ENCODE assay signal across 13 cellular contexts in the genomic region with DNA sequence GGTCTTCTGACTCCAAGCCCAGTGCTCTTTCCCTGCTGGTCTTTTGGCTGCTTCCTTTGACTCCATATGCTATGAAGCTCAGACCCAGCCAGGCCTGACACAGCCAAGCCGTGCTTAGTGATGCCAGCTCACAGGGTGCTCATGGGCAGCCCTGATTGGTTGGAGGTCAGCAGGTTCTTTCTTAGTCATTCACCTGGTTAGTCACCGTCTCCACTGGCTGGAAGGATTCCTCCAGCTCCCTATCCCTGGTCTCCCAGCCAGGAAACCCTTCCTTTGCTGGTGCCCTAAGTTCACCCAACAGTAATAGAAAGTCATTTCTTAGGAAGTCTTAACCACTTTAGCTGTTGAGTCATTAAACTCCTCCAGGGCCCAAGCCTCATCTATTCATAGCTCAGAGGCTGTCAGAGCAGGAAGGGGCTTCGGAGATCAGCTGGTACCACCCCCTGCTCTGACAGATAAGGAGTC. TPM values are rescaled to one million over a fixed set of nuclear protein-coding genes. Genes with fewer than 3 reads are reported as not detected.
DNase-seq lines count a peak whose midpoint lies in the region; ATAC-seq, FAIRE-seq and TF ChIP-seq lines count a peak whose summit lies in the region.
"Had no signal": no experiment of that assay in that cellular context is flagged by ENCODE, and none has a peak within 500 bp of the region (broad histone marks: within the 10 kb centered on the region; RNA-seq: fewer than 3 reads in every experiment).

No MANE protein-coding gene starts in this region.

- no peak for FAIRE-seq in GM19239 (lab: Jason Lieb, UNC)

- DNase-seq in A172 (ENCODE audit: low spot score) (peak; percentile 99), GM04504 (ENCODE audit: low read depth) (peak; percentile 50), foreskin melanocyte (peak; percentile 11), GDM1 (lab: John Stamatoyannopoulos, UW) (no peak), GM19239 (ENCODE audit: insufficient read length, low spot score) (no peak)
- DNase-seq: DMS79, left colon, NCI-H1105 had no signal

- ATAC-seq in SK-N-SH treated with all-trans-retinoic acid at 6 μM for 48 hours (peak; percentile 13; the same call in 1 of the 3 replicates), HG03025 (IDR thresholded peaks at IDR 0.05; ENCODE audit: low FRiP score, unreplicated experiment) (no peak), GM18511 (IDR thresholded peaks at IDR 0.05; ENCODE audit: unreplicated experiment) (no peak)
- ATAC-seq: left colon had no signal

TF ChIP-seq in SK-N-SH treated with all-trans-retinoic acid at 6 μM for 48 hours, 23 proteins besides CTCF, POLR2A, EP300 and RAD21:
- TF ChIP-seq GLIS3 (CRISPR knock-in tag; IDR thresholded peaks at IDR 0.05) (no peak), CSDC2 (CRISPR knock-in tag; IDR thresholded peaks at IDR 0.05) (no peak), BACH2 (CRISPR knock-in tag; IDR thresholded peaks at IDR 0.05; ENCODE audit: borderline replicate concordance) (no peak), ESRRG (CRISPR knock-in tag; IDR thresholded peaks at IDR 0.05) (no peak), ZNF565 (CRISPR knock-in tag; conservative IDR thresholded peaks at IDR 0.05; ENCODE audit: low read depth) (no peak), ZFP30 (CRISPR knock-in tag; IDR thresholded peaks at IDR 0.05) (no peak), TCF4 (CRISPR knock-in tag; IDR thresholded peaks at IDR 0.05; ENCODE audit: borderline replicate concordance) (no peak), ARNTL (CRISPR knock-in tag; IDR thresholded peaks at IDR 0.05; ENCODE audit: borderline replicate concordance, low read depth) (no peak), SNAI2 (CRISPR knock-in tag; IDR thresholded peaks at IDR 0.05) (no peak), ZNF70 (CRISPR knock-in tag; IDR thresholded peaks at IDR 0.05) (no peak), OSR1 (CRISPR knock-in tag; IDR thresholded peaks at IDR 0.05) (no peak), TOX (CRISPR knock-in tag; IDR thresholded peaks at IDR 0.05; ENCODE audit: borderline replicate concordance) (no peak), RARB (CRISPR knock-in tag; IDR thresholded peaks at IDR 0.05) (no peak), ISL1 (CRISPR knock-in tag; IDR thresholded peaks at IDR 0.05) (no peak), ZNF8 (CRISPR knock-in tag; IDR thresholded peaks at IDR 0.05) (no peak)
- TF ChIP-seq, protein P1, sequence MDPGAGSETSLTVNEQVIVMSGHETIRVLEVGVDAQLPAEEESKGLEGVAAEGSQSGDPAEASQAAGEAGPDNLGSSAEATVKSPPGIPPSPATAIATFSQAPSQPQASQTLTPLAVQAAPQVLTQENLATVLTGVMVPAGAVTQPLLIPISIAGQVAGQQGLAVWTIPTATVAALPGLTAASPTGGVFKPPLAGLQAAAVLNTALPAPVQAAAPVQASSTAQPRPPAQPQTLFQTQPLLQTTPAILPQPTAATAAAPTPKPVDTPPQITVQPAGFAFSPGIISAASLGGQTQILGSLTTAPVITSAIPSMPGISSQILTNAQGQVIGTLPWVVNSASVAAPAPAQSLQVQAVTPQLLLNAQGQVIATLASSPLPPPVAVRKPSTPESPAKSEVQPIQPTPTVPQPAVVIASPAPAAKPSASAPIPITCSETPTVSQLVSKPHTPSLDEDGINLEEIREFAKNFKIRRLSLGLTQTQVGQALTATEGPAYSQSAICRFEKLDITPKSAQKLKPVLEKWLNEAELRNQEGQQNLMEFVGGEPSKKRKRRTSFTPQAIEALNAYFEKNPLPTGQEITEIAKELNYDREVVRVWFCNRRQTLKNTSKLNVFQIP (CRISPR knock-in tag; IDR thresholded peaks at IDR 0.05; ENCODE audit: borderline replicate concordance, low read depth), result no peak
- TF ChIP-seq, protein P2, sequence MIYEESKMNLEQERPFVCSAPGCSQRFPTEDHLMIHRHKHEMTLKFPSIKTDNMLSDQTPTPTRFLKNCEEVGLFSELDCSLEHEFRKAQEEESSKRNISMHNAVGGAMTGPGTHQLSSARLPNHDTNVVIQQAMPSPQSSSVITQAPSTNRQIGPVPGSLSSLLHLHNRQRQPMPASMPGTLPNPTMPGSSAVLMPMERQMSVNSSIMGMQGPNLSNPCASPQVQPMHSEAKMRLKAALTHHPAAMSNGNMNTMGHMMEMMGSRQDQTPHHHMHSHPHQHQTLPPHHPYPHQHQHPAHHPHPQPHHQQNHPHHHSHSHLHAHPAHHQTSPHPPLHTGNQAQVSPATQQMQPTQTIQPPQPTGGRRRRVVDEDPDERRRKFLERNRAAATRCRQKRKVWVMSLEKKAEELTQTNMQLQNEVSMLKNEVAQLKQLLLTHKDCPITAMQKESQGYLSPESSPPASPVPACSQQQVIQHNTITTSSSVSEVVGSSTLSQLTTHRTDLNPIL (CRISPR knock-in tag; IDR thresholded peaks at IDR 0.05; ENCODE audit: low read depth), result no peak
- TF ChIP-seq, protein P3, sequence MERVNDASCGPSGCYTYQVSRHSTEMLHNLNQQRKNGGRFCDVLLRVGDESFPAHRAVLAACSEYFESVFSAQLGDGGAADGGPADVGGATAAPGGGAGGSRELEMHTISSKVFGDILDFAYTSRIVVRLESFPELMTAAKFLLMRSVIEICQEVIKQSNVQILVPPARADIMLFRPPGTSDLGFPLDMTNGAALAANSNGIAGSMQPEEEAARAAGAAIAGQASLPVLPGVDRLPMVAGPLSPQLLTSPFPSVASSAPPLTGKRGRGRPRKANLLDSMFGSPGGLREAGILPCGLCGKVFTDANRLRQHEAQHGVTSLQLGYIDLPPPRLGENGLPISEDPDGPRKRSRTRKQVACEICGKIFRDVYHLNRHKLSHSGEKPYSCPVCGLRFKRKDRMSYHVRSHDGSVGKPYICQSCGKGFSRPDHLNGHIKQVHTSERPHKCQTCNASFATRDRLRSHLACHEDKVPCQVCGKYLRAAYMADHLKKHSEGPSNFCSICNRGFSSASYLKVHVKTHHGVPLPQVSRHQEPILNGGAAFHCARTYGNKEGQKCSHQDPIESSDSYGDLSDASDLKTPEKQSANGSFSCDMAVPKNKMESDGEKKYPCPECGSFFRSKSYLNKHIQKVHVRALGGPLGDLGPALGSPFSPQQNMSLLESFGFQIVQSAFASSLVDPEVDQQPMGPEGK (CRISPR knock-in tag; IDR thresholded peaks at IDR 0.05; ENCODE audit: borderline replicate concordance), result no peak
- TF ChIP-seq, protein P4, sequence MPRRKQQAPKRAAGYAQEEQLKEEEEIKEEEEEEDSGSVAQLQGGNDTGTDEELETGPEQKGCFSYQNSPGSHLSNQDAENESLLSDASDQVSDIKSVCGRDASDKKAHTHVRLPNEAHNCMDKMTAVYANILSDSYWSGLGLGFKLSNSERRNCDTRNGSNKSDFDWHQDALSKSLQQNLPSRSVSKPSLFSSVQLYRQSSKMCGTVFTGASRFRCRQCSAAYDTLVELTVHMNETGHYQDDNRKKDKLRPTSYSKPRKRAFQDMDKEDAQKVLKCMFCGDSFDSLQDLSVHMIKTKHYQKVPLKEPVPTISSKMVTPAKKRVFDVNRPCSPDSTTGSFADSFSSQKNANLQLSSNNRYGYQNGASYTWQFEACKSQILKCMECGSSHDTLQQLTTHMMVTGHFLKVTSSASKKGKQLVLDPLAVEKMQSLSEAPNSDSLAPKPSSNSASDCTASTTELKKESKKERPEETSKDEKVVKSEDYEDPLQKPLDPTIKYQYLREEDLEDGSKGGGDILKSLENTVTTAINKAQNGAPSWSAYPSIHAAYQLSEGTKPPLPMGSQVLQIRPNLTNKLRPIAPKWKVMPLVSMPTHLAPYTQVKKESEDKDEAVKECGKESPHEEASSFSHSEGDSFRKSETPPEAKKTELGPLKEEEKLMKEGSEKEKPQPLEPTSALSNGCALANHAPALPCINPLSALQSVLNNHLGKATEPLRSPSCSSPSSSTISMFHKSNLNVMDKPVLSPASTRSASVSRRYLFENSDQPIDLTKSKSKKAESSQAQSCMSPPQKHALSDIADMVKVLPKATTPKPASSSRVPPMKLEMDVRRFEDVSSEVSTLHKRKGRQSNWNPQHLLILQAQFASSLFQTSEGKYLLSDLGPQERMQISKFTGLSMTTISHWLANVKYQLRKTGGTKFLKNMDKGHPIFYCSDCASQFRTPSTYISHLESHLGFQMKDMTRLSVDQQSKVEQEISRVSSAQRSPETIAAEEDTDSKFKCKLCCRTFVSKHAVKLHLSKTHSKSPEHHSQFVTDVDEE (CRISPR knock-in tag; IDR thresholded peaks at IDR 0.05), result no peak

RNA-seq across cellular contexts. Expression of a gene that starts 3.9 kb away (rescaled TPM):
- 0.05 and 0.60 TPM in 2 replicates for total RNA-seq in A172 (2014; rRNA removed; shearing (Covaris generic))
- total RNA-seq: dermis microvascular lymphatic vessel endothelial cell had no signal

RNA-seq across cellular contexts. Expression of a gene that starts 55.2 kb away (rescaled TPM):
- total RNA-seq in A172 (2014; rRNA removed; shearing (Covaris generic)), result not detected in 2 replicates
- total RNA-seq: dermis microvascular lymphatic vessel endothelial cell, left colon, skeletal muscle tissue had no signal

Comparison
In these comparisons a context has a peak if more than half of its experiments do, and no peak if none do; other contexts are left out.
1. DNase-seq: peak in A172 (single experiment), GM04504 (single experiment) and foreskin melanocyte (single experiment); none in GDM1 (single experiment) and GM19239 (single experiment).